Comparison of ENCODE assay signal across 12 cellular contexts in the genomic region with DNA sequence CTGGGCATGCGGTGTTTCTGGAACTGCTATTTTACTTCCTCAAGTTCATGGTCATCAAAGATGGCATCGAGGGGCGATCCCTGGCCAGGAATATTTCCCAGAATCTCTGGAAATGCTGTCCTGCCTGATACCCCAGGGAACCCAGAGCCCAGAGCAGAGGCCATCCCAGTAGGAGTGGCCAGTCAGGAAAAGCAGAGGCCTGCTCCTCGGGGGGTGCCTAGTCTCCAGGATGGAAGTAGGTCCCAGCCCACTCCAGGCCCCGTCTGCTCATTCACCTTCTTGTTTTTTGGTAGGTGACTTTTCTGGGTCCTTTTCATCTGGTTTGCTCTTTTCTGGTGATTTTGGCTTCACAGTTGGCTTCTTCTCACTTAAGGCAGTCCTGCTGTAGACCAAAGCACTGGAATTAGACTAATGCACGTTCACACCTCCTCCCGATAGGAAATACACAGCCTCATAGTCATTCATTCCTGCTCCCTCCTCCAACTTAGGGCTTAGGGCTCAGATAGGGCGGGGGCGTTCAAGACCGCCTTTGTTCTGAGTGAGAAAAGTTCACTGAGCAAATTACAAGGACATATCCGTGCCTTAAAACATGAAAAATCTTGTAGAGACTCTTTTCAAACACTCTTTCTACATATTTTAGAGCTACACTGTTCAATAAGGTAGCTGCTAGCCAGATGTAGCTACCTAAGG.
"Had no signal": no experiment of that assay in that cellular context is flagged by ENCODE, and none has a peak within 500 bp of the region (broad histone marks: within the 10 kb centered on the region; RNA-seq: fewer than 3 reads in every experiment).

No MANE protein-coding gene starts in this region.

- ATAC-seq: activated CD4-positive, alpha-beta T cell treated with anti-CD3 and anti-CD28 coated beads for 36 hours; T-cell had no signal

- H3K4me1 Mint-ChIP-seq: activated naive CD4-positive, alpha-beta T cell treated with anti-CD3 and anti-CD28 coated beads, Interleukin-2, amount 50 U/mL, for 24 hours; mesothelial cell of epicardium; T-cell had no signal

- H3K27ac Mint-ChIP-seq: activated CD4-positive, alpha-beta T cell treated with anti-CD3 and anti-CD28 coated beads for 36 hours; activated naive CD4-positive, alpha-beta T cell treated with anti-CD3 and anti-CD28 coated beads, Interleukin-2, amount 50 U/mL, for 24 hours; mesothelial cell of epicardium had no signal

- H3K4me3 ChIP-seq: colonic mucosa, right atrium auricular region, suprapubic skin had no signal

- DNase-seq: activated CD4-positive, alpha-beta T cell treated with anti-CD3 and anti-CD28 coated beads for 36 hours; colonic mucosa; effector CD4-positive, alpha-beta T cell; stimulated activated CD4-positive, alpha-beta T cell treated with anti-CD3 and anti-CD28 coated beads, Interleukin-2, amount 100 ng/mL, for 24 hours; stimulated activated naive CD4-positive, alpha-beta T cell treated with Interleukin-2 at 50 U/mL for 16 hours; T-cell; T1000 had no signal

- H3K4me1 ChIP-seq: colonic mucosa, right atrium auricular region, suprapubic skin had no signal

- H3K27me3 Mint-ChIP-seq: activated CD4-positive, alpha-beta T cell treated with anti-CD3 and anti-CD28 coated beads for 36 hours; activated naive CD4-positive, alpha-beta T cell treated with anti-CD3 and anti-CD28 coated beads, Interleukin-2, amount 50 U/mL, for 24 hours; T-cell had no signal

- H3K4me3 Mint-ChIP-seq: activated CD4-positive, alpha-beta T cell treated with anti-CD3 and anti-CD28 coated beads for 36 hours; activated naive CD4-positive, alpha-beta T cell treated with anti-CD3 and anti-CD28 coated beads, Interleukin-2, amount 50 U/mL, for 24 hours; mesothelial cell of epicardium; T-cell had no signal

- H3K9me3 Mint-ChIP-seq: activated naive CD4-positive, alpha-beta T cell treated with anti-CD3 and anti-CD28 coated beads, Interleukin-2, amount 50 U/mL, for 24 hours; mesothelial cell of epicardium; T-cell had no signal

- H3K9me3 ChIP-seq: colonic mucosa, neutrophil, right atrium auricular region, suprapubic skin had no signal

- H3K27ac ChIP-seq: colonic mucosa, neutrophil, right atrium auricular region, suprapubic skin had no signal

- H3K27me3 ChIP-seq: colonic mucosa, neutrophil, right atrium auricular region, suprapubic skin had no signal

- H3K36me3 Mint-ChIP-seq: activated naive CD4-positive, alpha-beta T cell treated with anti-CD3 and anti-CD28 coated beads, Interleukin-2, amount 50 U/mL, for 24 hours had no signal
